In genomic region chr3:66997560-66998074, GRCh38 we compare ENCODE assay signal across 8 cellular contexts. TPM values are rescaled to one million over a fixed set of nuclear protein-coding genes. Genes with fewer than 3 reads are reported as not detected.
DNase-seq lines count a peak whose midpoint lies in the region; ATAC-seq, FAIRE-seq and TF ChIP-seq lines count a peak whose summit lies in the region.

No MANE protein-coding gene starts in this region.

- no peak for ATAC-seq in HG02970 (IDR thresholded peaks at IDR 0.05; ENCODE audit: low FRiP score, unreplicated experiment)

- CTCF ChIA-PET in activated CD4-positive, alpha-beta T cell treated with anti-CD3 and anti-CD28 coated beads, Interleukin-2, amount 10 ng/mL, durations not matched to agents 7 days and 5 days (lab: Charles Lee), result interaction anchor here (0.6 to 1.8 kb wide), 6 partner anchors 8 to 658 kb away, joined by 3 to 7 read pairs (median 3); no protein-coding TSS in a partner anchor
- CTCF ChIA-PET in activated CD4-positive, alpha-beta memory T cell treated with anti-CD3 and anti-CD28 coated beads for 36 hours (lab: Charles Lee), result interaction anchor here (1.1 to 3.1 kb wide), 3 partner anchors 26 to 360 kb away, joined by 4 to 30 read pairs (median 10); no protein-coding TSS in a partner anchor

- no peaks in the 10 kb centered on the region for H3K9me3 ChIP-seq in spleen

- peaks cover 4 to 49% (median 22%) of the 10 kb centered on the region in 6 donors for H3K4me1 ChIP-seq in spleen

- TF ChIP-seq CTCF in spleen (IDR thresholded peaks at IDR 0.05 in 8 of 11, conservative IDR thresholded peaks at IDR 0.05 in 3 of 11), result no peak

- H3K36me3 Mint-ChIP-seq in activated CD4-positive, alpha-beta T cell treated with anti-CD3 and anti-CD28 coated beads, Interleukin-2, amount 10 ng/mL, durations not matched to agents 7 days and 5 days (ENCODE audit: low read depth), result no peaks in the 10 kb centered on the region
- peaks cover 8% of the 10 kb centered on the region for H3K36me3 Mint-ChIP-seq in activated CD4-positive, alpha-beta memory T cell treated with anti-CD3 and anti-CD28 coated beads for 36 hours

- peak overlapping the region in 5 of 8 donors; percentile 22 to 94 (median 93) for H3K27ac ChIP-seq in spleen

- peak overlapping the region; percentile 83 for H3K4me3 Mint-ChIP-seq in activated CD4-positive, alpha-beta T cell treated with anti-CD3 and anti-CD28 coated beads, Interleukin-2, amount 10 ng/mL, durations not matched to agents 7 days and 5 days
- H3K4me3 Mint-ChIP-seq in activated CD4-positive, alpha-beta memory T cell treated with anti-CD3 and anti-CD28 coated beads for 36 hours, result peak overlapping the region; percentile 92

- H3K27me3 ChIP-seq in spleen (replicated peaks in 1 of 7), result peaks cover 0 to 4% (median 0%) of the 10 kb centered on the region in 7 donors

- H3K4me1 Mint-ChIP-seq in activated CD4-positive, alpha-beta T cell treated with anti-CD3 and anti-CD28 coated beads, Interleukin-2, amount 10 ng/mL, durations not matched to agents 7 days and 5 days, result peaks cover 29% of the 10 kb centered on the region
- peaks cover 30% of the 10 kb centered on the region for H3K4me1 Mint-ChIP-seq in activated CD4-positive, alpha-beta memory T cell treated with anti-CD3 and anti-CD28 coated beads for 36 hours (ENCODE audit: low read depth)

- no peak for DNase-seq in activated CD4-positive, alpha-beta T cell treated with anti-CD3 and anti-CD28 coated beads, Interleukin-2, amount 10 ng/mL, durations not matched to agents 7 days and 5 days
- no peak for DNase-seq in activated CD4-positive, alpha-beta T cell treated with anti-CD3 and anti-CD28 coated beads, Interleukin-2, amount 50 U/mL, for 1 hour
- peak; percentile 28 for DNase-seq in activated CD4-positive, alpha-beta memory T cell treated with anti-CD3 and anti-CD28 coated beads for 36 hours
- DNase-seq in germinal center (ENCODE audit: low spot score) (peak; percentile 19), spleen (peak; percentile 77), HTR-8/SVneo (ENCODE audit: insufficient read length, low spot score) (no peak), NCI-H146 (lab: John Stamatoyannopoulos, UW) (no peak)

- peak overlapping the region; percentile 94 for H3K27ac Mint-ChIP-seq in activated CD4-positive, alpha-beta T cell treated with anti-CD3 and anti-CD28 coated beads, Interleukin-2, amount 10 ng/mL, durations not matched to agents 7 days and 5 days
- H3K27ac Mint-ChIP-seq in activated CD4-positive, alpha-beta memory T cell treated with anti-CD3 and anti-CD28 coated beads for 36 hours, result peak overlapping the region; percentile 92

- POLR2A ChIA-PET in activated CD4-positive, alpha-beta T cell treated with anti-CD3 and anti-CD28 coated beads, Interleukin-2, amount 10 ng/mL, durations not matched to agents 7 days and 5 days (lab: Charles Lee), result interaction anchor here (0.6 kb wide), 1 partner anchor 465 kb away, joined by 6 read pairs; no protein-coding TSS in a partner anchor
- POLR2A ChIA-PET in activated CD4-positive, alpha-beta memory T cell treated with anti-CD3 and anti-CD28 coated beads for 36 hours (lab: Charles Lee), result interaction anchor here (0.6 to 1.0 kb wide), 3 partner anchors 25 to 637 kb away, joined by 3 to 4 read pairs (median 3); no protein-coding TSS in a partner anchor

- peaks cover 0 to 4% (median 0%) of the 10 kb centered on the region in 6 donors for H3K36me3 ChIP-seq in spleen

- no peaks in the 10 kb centered on the region for H3K9me3 Mint-ChIP-seq in activated CD4-positive, alpha-beta T cell treated with anti-CD3 and anti-CD28 coated beads, Interleukin-2, amount 10 ng/mL, durations not matched to agents 7 days and 5 days
- no peaks in the 10 kb centered on the region for H3K9me3 Mint-ChIP-seq in activated CD4-positive, alpha-beta memory T cell treated with anti-CD3 and anti-CD28 coated beads for 36 hours

- H3K4me3 ChIP-seq in spleen, result peak overlapping the region in 7 of 8 donors; percentile 24 to 100 (median 98)

- FAIRE-seq in HTR-8/SVneo (lab: Jason Lieb, UNC), result no peak

- no peak for TF ChIP-seq POLR2A in spleen (IDR thresholded peaks at IDR 0.05)

- WGBS in spleen, 5 donors, result 10 to 14% (median 12%) methylated on average over 17 of the region's 17 CpGs

- peaks cover 30% of the 10 kb centered on the region for H3K27me3 Mint-ChIP-seq in activated CD4-positive, alpha-beta T cell treated with anti-CD3 and anti-CD28 coated beads, Interleukin-2, amount 10 ng/mL, durations not matched to agents 7 days and 5 days
- H3K27me3 Mint-ChIP-seq in activated CD4-positive, alpha-beta memory T cell treated with anti-CD3 and anti-CD28 coated beads for 36 hours, result peaks cover 13% of the 10 kb centered on the region

- intact Hi-C loops in activated CD4-positive, alpha-beta memory T cell treated with anti-CD3 and anti-CD28 coated beads for 36 hours (cut with micrococcal nuclease), result loop anchor here (1.0 to 10.0 kb wide), 9 partner anchors 25 to 2000 kb away; partner anchors contain the start of genes LRIG1 and SLC25A26
- intact Hi-C loops in spleen (cut with DNase I; ENCODE audit: low total_unique reads), result no loop called here

RNA-seq across cellular contexts. Expression of gene KBTBD8, which starts 0.5 kb away (rescaled TPM):
- 1 to 10 TPM; 8.3 TPM for total RNA-seq in activated CD4-positive, alpha-beta T cell treated with anti-CD3 and anti-CD28 coated beads, Interleukin-2, amount 10 ng/mL, durations not matched to agents 7 days and 5 days
- 10 to 100 TPM; 13.5 to 15.5 TPM for total RNA-seq in activated CD4-positive, alpha-beta memory T cell treated with anti-CD3 and anti-CD28 coated beads for 36 hours
- total RNA-seq in spleen, result 10 to 100 TPM; 11.9 to 31.9 (median 14.5) TPM
- 10 to 100 TPM in 2 of 3 donors, 1 to 10 TPM in 1; 9.8 to 10.5 (median 10.2) TPM for polyA plus RNA-seq in spleen

Comparison
In these comparisons a context has a peak if more than half of its experiments do, and no peak if none do; other contexts are left out.
1. DNase-seq: peak in activated CD4-positive, alpha-beta memory T cell treated with anti-CD3 and anti-CD28 coated beads for 36 hours (single experiment), germinal center (single experiment) and spleen (single experiment); none in activated CD4-positive, alpha-beta T cell treated with anti-CD3 and anti-CD28 coated beads, Interleukin-2, amount 10 ng/mL, durations not matched to agents 7 days and 5 days (single experiment), activated CD4-positive, alpha-beta T cell treated with anti-CD3 and anti-CD28 coated beads, Interleukin-2, amount 50 U/mL, for 1 hour (single experiment), HTR-8/SVneo (single experiment) and NCI-H146 (single experiment).